In the genomic region with DNA sequence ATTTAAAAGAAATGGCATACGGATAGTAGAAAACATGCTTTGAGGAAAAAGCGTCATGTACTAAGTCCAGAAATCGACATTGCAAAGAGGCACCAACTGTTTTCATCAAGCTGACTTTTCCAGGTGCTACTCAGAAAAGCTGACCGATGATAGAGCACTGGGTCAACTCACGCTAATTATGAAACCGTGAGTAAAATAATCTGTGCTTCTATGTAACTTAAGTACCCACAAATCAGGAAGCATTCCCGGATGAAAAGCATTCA, we compare ENCODE assay signal across 8 cellular contexts. TPM values are rescaled to one million over a fixed set of nuclear protein-coding genes. Genes with fewer than 3 reads are reported as not detected.
DNase-seq lines count a peak whose midpoint lies in the region; ATAC-seq and TF ChIP-seq lines count a peak whose summit lies in the region.

No MANE protein-coding gene starts in this region.

- intact Hi-C loops in psoas muscle (cut with DNase I): loop anchor here in 1 of 2 donors (5.0 kb wide), 1 partner anchor 42 kb away; no protein-coding TSS in a partner anchor
- intact Hi-C loops in posterior cingulate gyrus (cut with DNase I): loop anchor here (5.0 to 10.0 kb wide), 2 partner anchors 47 to 89 kb away; partner anchors contain the start of genes DUSP19 and NCKAP1

- DNase-seq in NCI-H1092 treated with DMSO at 0.1 percent for 48 hours (lab: John Stamatoyannopoulos, UW) (peak; percentile 81), NCI-H1092 (lab: John Stamatoyannopoulos, UW) (no peak), RWPE1 (ENCODE audit: low spot score) (no peak), fibroblast of pulmonary artery (ENCODE audit: low read depth) (no peak), psoas muscle (no peak), posterior cingulate gyrus (no peak)
- no peak for DNase-seq in activated CD8-positive, alpha-beta memory T cell treated with anti-CD3 and anti-CD28 coated beads for 24 hours

- POLR2A ChIA-PET in RWPE1 (lab: Yijun Ruan, JAX; ENCODE audit: low non-redundant PET): no interaction called here

- ATAC-seq in HG02623 (IDR thresholded peaks at IDR 0.05; ENCODE audit: unreplicated experiment) (peak; percentile 33), psoas muscle (peak; percentile 33 to 71 (median 42))

- no peaks in the 10 kb centered on the region for H3K9me3 ChIP-seq in psoas muscle

- no peak for TF ChIP-seq CTCF in RWPE1 (conservative IDR thresholded peaks at IDR 0.05; ENCODE audit: low read depth)
- no peak for TF ChIP-seq CTCF in fibroblast of pulmonary artery (IDR thresholded peaks at IDR 0.05; ENCODE audit: low read length, missing control alignments)
- TF ChIP-seq CTCF in psoas muscle (IDR thresholded peaks at IDR 0.05): no peak

- H3K27me3 ChIP-seq in psoas muscle (ENCODE audit: insufficient read depth in 3 of 3, low read length in 2 of 3): no peaks in the 10 kb centered on the region

- peaks cover 13% of the 10 kb centered on the region for H3K4me1 ChIP-seq in psoas muscle

- H3K36me3 ChIP-seq in psoas muscle (ENCODE audit: insufficient read depth in 1 of 2, low read depth in 1 of 2): peaks cover 0 to 4% of the 10 kb centered on the region in 2 donors

- 0 to 1% (median 1%) methylated on average over 7 of the region's 7 CpGs for WGBS in psoas muscle, 3 donors

- H3K27ac ChIP-seq in RWPE1: peak overlapping the region; percentile 97
- H3K27ac ChIP-seq in psoas muscle: peak overlapping the region; percentile 87

- CTCF ChIA-PET in RWPE1 (lab: Yijun Ruan, JAX): interaction anchor here (0.6 kb wide), 1 partner anchor 17 kb away, joined by 3 read pairs; no protein-coding TSS in a partner anchor

- H3K4me3 ChIP-seq in fibroblast of pulmonary artery (replicated peaks; ENCODE audit: low read depth, low read length) (peak overlapping the region; percentile 95), psoas muscle (peak overlapping the region; percentile 93)

RNA-seq across cellular contexts. Expression of gene NUP35, which starts 0.4 kb away (rescaled TPM):
- 1 to 10 TPM; 5.1 to 9.0 (median 6.9) TPM for total RNA-seq in psoas muscle
- 10 to 100 TPM in 1 of 3 donors, 1 to 10 TPM in 2; 8.3 to 11.9 (median 9.0) TPM for polyA plus RNA-seq in psoas muscle

RNA-seq across cellular contexts. Expression of gene DUSP19, which starts 45.3 kb away (rescaled TPM):
- total RNA-seq in psoas muscle: 1 to 10 TPM; 1.2 to 3.9 (median 2.3) TPM
- 1 to 10 TPM in 1 of 3 donors, under 1 TPM in 2; 0.65 to 3.9 (median 0.66) TPM for polyA plus RNA-seq in psoas muscle
